15 cellular contexts compared by ENCODE assay signal in the genomic region with DNA sequence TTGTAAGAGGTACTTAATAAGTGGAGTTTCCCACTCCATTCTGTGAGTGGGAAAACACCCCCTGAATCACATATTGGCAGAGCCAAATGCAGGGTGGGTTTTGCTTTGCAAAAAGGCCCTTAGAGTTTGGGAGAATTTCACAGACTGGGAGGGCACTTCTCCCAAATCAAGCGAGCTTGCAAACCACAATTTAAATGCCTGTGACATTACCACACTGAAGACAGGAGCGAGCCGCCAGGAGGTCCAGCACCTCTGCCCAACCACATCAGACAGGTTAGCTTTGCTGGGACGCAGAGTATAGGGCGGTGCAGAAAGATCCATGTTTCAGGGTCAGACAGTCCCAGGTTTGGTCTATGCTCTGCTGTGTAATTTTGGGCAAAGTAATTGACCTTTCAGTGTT. TPM values are rescaled to one million over a fixed set of nuclear protein-coding genes. Genes with fewer than 3 reads are reported as not detected.
DNase-seq lines count a peak whose midpoint lies in the region; ATAC-seq and TF ChIP-seq lines count a peak whose summit lies in the region.
"Had no signal": no experiment of that assay in that cellular context is flagged by ENCODE, and none has a peak within 500 bp of the region (broad histone marks: within the 10 kb centered on the region; RNA-seq: fewer than 3 reads in every experiment).

No MANE protein-coding gene starts in this region.

- H3K4me1 ChIP-seq in mesodermal cell (ENCODE audit: control insufficient read depth, insufficient read depth, low read length, poor library complexity, severe bottlenecking) = peaks cover 41% of the 10 kb centered on the region

- H3K4me1 Mint-ChIP-seq in natural killer cell treated with Interleukin-12 subunit alpha and Interleukin-12 subunit beta and Interleukin-15 and Interleukin-18, amount 100 ng/mL, for 72 hours (ENCODE audit: low read depth in 2 of 2) = peaks cover 9 to 12% of the 10 kb centered on the region in 2 donors
- H3K4me1 Mint-ChIP-seq in natural killer cell = peaks cover 6 to 32% of the 10 kb centered on the region in 2 donors
- peaks cover 33% of the 10 kb centered on the region for H3K4me1 Mint-ChIP-seq in progenitor cell of endocrine pancreas (ENCODE audit: low read depth)

- no peaks in the 10 kb centered on the region for H3K36me3 Mint-ChIP-seq in natural killer cell treated with Interleukin-12 subunit alpha and Interleukin-12 subunit beta and Interleukin-15 and Interleukin-18, amount 100 ng/mL, for 72 hours
- no peaks in the 10 kb centered on the region for H3K36me3 Mint-ChIP-seq in natural killer cell
- peaks cover 5% of the 10 kb centered on the region for H3K36me3 Mint-ChIP-seq in progenitor cell of endocrine pancreas (ENCODE audit: insufficient read depth)

- no peaks in the 10 kb centered on the region for H3K9me3 ChIP-seq in mesodermal cell (ENCODE audit: control insufficient read depth, low read length)
- H3K9me3 ChIP-seq: right atrium auricular region, SJSA1 had no signal

- ATAC-seq in natural killer cell treated with Interleukin-12 subunit alpha and Interleukin-12 subunit beta and Interleukin-15 and Interleukin-18, amount 100 ng/mL, for 72 hours = no peak
- ATAC-seq in natural killer cell (no peak), GM19351 (IDR thresholded peaks at IDR 0.05; ENCODE audit: unreplicated experiment) (no peak)
- ATAC-seq: GM23338; stimulated activated naive CD8-positive, alpha-beta T cell treated with anti-CD3 and anti-CD28 coated beads, Interleukin-15, Interleukin-2, amounts not matched to agents 100 U/mL and 50 U/mL, for 24 hours had no signal

- no peak for DNase-seq in natural killer cell treated with Interleukin-12 subunit alpha and Interleukin-12 subunit beta and Interleukin-15 and Interleukin-18, amount 100 ng/mL, for 72 hours (ENCODE audit: low spot score)
- DNase-seq in natural killer cell (no peak), astrocyte of the hippocampus (ENCODE audit: low read depth, low spot score) (peak; percentile 73), progenitor cell of endocrine pancreas (ENCODE audit: low spot score, unreplicated experiment) (no peak), LoVo (ENCODE audit: low spot score) (no peak), middle frontal gyrus (ENCODE audit: extremely low spot score, low spot score) (no peak)
- DNase-seq: AML-193; NCI-H2029 treated with DMSO at 0.1 percent for 48 hours; stimulated activated naive CD8-positive, alpha-beta T cell treated with anti-CD3 and anti-CD28 coated beads, Interleukin-15, Interleukin-2, amounts not matched to agents 100 U/mL and 50 U/mL, for 24 hours had no signal

- WGBS in mesodermal cell (ENCODE audit: insufficient coverage in 2 of 2), 2 experiments = 94 to 100% methylated on average over 4 to 5 of the region's 5 CpGs

- peak overlapping the region; percentile 81 for H3K27ac ChIP-seq in mesodermal cell (ENCODE audit: low read depth, low read length, severe bottlenecking)
- H3K27ac ChIP-seq: HL-60, SJSA1 had no signal

- intact Hi-C loops in natural killer cell (cut with micrococcal nuclease) = no loop called here

- H3K36me3 ChIP-seq in mesodermal cell (ENCODE audit: control insufficient read depth, insufficient read depth, low read length) = peaks cover 6% of the 10 kb centered on the region
- H3K36me3 ChIP-seq: right atrium auricular region, SJSA1 had no signal

- H3K4me3 ChIP-seq in mesodermal cell (ENCODE audit: extremely low read depth, insufficient read depth, low read length, poor library complexity, severe bottlenecking) = no peak overlapping the region
- H3K4me3 ChIP-seq: GM23338, right atrium auricular region, SJSA1 had no signal

- TF ChIP-seq CTCF in natural killer cell (IDR thresholded peaks at IDR 0.05) (no peak), progenitor cell of endocrine pancreas (IDR thresholded peaks at IDR 0.05; ENCODE audit: unreplicated experiment) (no peak)

- H3K27me3 Mint-ChIP-seq in natural killer cell treated with Interleukin-12 subunit alpha and Interleukin-12 subunit beta and Interleukin-15 and Interleukin-18, amount 100 ng/mL, for 72 hours = no peaks in the 10 kb centered on the region
- H3K27me3 Mint-ChIP-seq in natural killer cell (ENCODE audit: low read depth in 2 of 2) (no peaks in the 10 kb centered on the region), progenitor cell of endocrine pancreas (no peaks in the 10 kb centered on the region)

- peak overlapping the region; percentile 92 for H3K4me3 Mint-ChIP-seq in natural killer cell treated with Interleukin-12 subunit alpha and Interleukin-12 subunit beta and Interleukin-15 and Interleukin-18, amount 100 ng/mL, for 72 hours
- H3K4me3 Mint-ChIP-seq in natural killer cell (no peak overlapping the region), progenitor cell of endocrine pancreas (ENCODE audit: low read depth) (no peak overlapping the region)

- H3K27ac Mint-ChIP-seq in natural killer cell treated with Interleukin-12 subunit alpha and Interleukin-12 subunit beta and Interleukin-15 and Interleukin-18, amount 100 ng/mL, for 72 hours = no peak overlapping the region
- H3K27ac Mint-ChIP-seq in natural killer cell = no peak overlapping the region
- H3K27ac Mint-ChIP-seq in progenitor cell of endocrine pancreas = no peak overlapping the region
- H3K27ac Mint-ChIP-seq: GM23338 had no signal

- H3K9me3 Mint-ChIP-seq in natural killer cell treated with Interleukin-12 subunit alpha and Interleukin-12 subunit beta and Interleukin-15 and Interleukin-18, amount 100 ng/mL, for 72 hours = no peaks in the 10 kb centered on the region
- H3K9me3 Mint-ChIP-seq in natural killer cell (no peaks in the 10 kb centered on the region), progenitor cell of endocrine pancreas (ENCODE audit: low read depth) (no peaks in the 10 kb centered on the region)
- H3K9me3 Mint-ChIP-seq: GM23338 had no signal

RNA-seq across cellular contexts. Expression of gene ALAD, which starts 2.3 kb away (rescaled TPM):
- total RNA-seq in natural killer cell treated with Interleukin-12 subunit alpha and Interleukin-12 subunit beta and Interleukin-15 and Interleukin-18, amount 100 ng/mL, for 72 hours = 10 to 100 TPM; 18.7 to 19.5 TPM
- total RNA-seq in natural killer cell = 10 to 100 TPM; 30.3 to 38.7 (median 36.4) TPM
- polyA plus RNA-seq in mesodermal cell (2013, experiment 1 of 2) = 25.9 TPM
- polyA plus RNA-seq in mesodermal cell (2013, experiment 2 of 2) = 25.9 TPM
- total RNA-seq in progenitor cell of endocrine pancreas = 59.3 and 64.3 TPM in 2 replicates

RNA-seq across cellular contexts. Expression of gene POLE3, which starts 11.7 kb away (rescaled TPM):
- total RNA-seq in natural killer cell treated with Interleukin-12 subunit alpha and Interleukin-12 subunit beta and Interleukin-15 and Interleukin-18, amount 100 ng/mL, for 72 hours = 10 to 100 TPM; 62.7 to 76.1 TPM
- 10 to 100 TPM; 59.2 to 66.7 (median 62.2) TPM for total RNA-seq in natural killer cell
- polyA plus RNA-seq in mesodermal cell (2013, experiment 1 of 2) = 43.3 TPM
- polyA plus RNA-seq in mesodermal cell (2013, experiment 2 of 2) = 39.5 TPM
- total RNA-seq in progenitor cell of endocrine pancreas = 36.6 and 40.5 TPM in 2 replicates

RNA-seq across cellular contexts. Expression of gene C9orf43, which starts 11.8 kb away (rescaled TPM):
- 1 to 10 TPM; 1.1 to 1.3 TPM for total RNA-seq in natural killer cell treated with Interleukin-12 subunit alpha and Interleukin-12 subunit beta and Interleukin-15 and Interleukin-18, amount 100 ng/mL, for 72 hours
- total RNA-seq in natural killer cell = under 1 TPM; 0.45 to 0.71 (median 0.50) TPM
- 0.18 TPM for polyA plus RNA-seq in mesodermal cell (2013, experiment 1 of 2)
- 0.25 TPM for polyA plus RNA-seq in mesodermal cell (2013, experiment 2 of 2)
- total RNA-seq in progenitor cell of endocrine pancreas = 0.51 and 1.6 TPM in 2 replicates
- total RNA-seq: right atrium auricular region had no signal

RNA-seq across cellular contexts. Expression of gene HDHD3, which starts 22.0 kb away (rescaled TPM):
- total RNA-seq in natural killer cell treated with Interleukin-12 subunit alpha and Interleukin-12 subunit beta and Interleukin-15 and Interleukin-18, amount 100 ng/mL, for 72 hours = 10 to 100 TPM; 11.0 to 15.7 TPM
- total RNA-seq in natural killer cell = 10 to 100 TPM in 1 of 3 donors, 1 to 10 TPM in 2; 6.1 to 11.8 (median 9.6) TPM
- 7.8 TPM for polyA plus RNA-seq in mesodermal cell (2013, experiment 1 of 2)
- polyA plus RNA-seq in mesodermal cell (2013, experiment 2 of 2) = 11.1 TPM
- 77.4 and 83.9 TPM in 2 replicates for total RNA-seq in progenitor cell of endocrine pancreas

RNA-seq across cellular contexts. Expression of gene BSPRY, which starts 49.5 kb away (rescaled TPM):
- total RNA-seq in natural killer cell treated with Interleukin-12 subunit alpha and Interleukin-12 subunit beta and Interleukin-15 and Interleukin-18, amount 100 ng/mL, for 72 hours = 1 to 10 TPM; 2.5 to 5.0 TPM
- 1 to 10 TPM; 3.3 to 5.5 (median 4.3) TPM for total RNA-seq in natural killer cell
- not detected for polyA plus RNA-seq in mesodermal cell (2013, experiment 1 of 2)
- not detected for polyA plus RNA-seq in mesodermal cell (2013, experiment 2 of 2)
- total RNA-seq in progenitor cell of endocrine pancreas = 18.8 and 19.7 TPM in 2 replicates
- total RNA-seq: SJSA1 had no signal
